In genomic region chr2:241443486-241444223, GRCh38 we compare ENCODE assay signal across 8 cellular contexts.
A peak's percentile ranks its signal among the peaks of the same experiment; 100 is the strongest.
DNase-seq lines count a peak whose midpoint lies in the region; ATAC-seq and TF ChIP-seq lines count a peak whose summit lies in the region.

No MANE protein-coding gene starts in this region.

- H3K9me2 ChIP-seq in OCI-LY7 (ENCODE audit: insufficient read depth, low read length), result no peaks in the 10 kb centered on the region

- CTCF ChIA-PET in OCI-LY7 (lab: Charles Lee; ENCODE audit: unreplicated experiment), result no interaction called here

- no TSS peak for BruUV-seq in OCI-LY7 (replicated peaks; lab: Mats Ljungman, UMichigan)

- H3K9me3 ChIP-seq in OCI-LY7 (ENCODE audit: low read length) (no peaks in the 10 kb centered on the region), stomach (no peaks in the 10 kb centered on the region), sigmoid colon (no peaks in the 10 kb centered on the region)

- H3K79me2 ChIP-seq in OCI-LY7 (ENCODE audit: insufficient read depth, low read depth, low read length), result no peaks in the 10 kb centered on the region

- H3K4me1 ChIP-seq in OCI-LY7 (ENCODE audit: insufficient read depth, low read length, poor library complexity, severe bottlenecking) (peaks cover 21% of the 10 kb centered on the region), stomach (no peaks in the 10 kb centered on the region), sigmoid colon (no peaks in the 10 kb centered on the region)

- intact Hi-C loops in OCI-LY7 (cut with micrococcal nuclease; ENCODE audit: unreplicated experiment) (loop anchor here (5.0 kb wide), 1 partner anchor 71 kb away; no protein-coding TSS in a partner anchor), stomach (cut with DNase I; ENCODE audit: low total_unique reads) (no loop called here), sigmoid colon (cut with DNase I) (no loop called here)

- peak; percentile 49 for ATAC-seq in GM21423 (IDR thresholded peaks at IDR 0.05; ENCODE audit: unreplicated experiment)

- no peak for TF ChIP-seq POLR2A in stomach (IDR thresholded peaks at IDR 0.05)
- no peak for TF ChIP-seq POLR2A in sigmoid colon (IDR thresholded peaks at IDR 0.05)

- H3K4me3 ChIP-seq in OCI-LY7 (ENCODE audit: low read depth, low read length, poor library complexity, severe bottlenecking), result peak overlapping the region; percentile 7
- no peak overlapping the region for H3K4me3 ChIP-seq in stomach
- no peak overlapping the region for H3K4me3 ChIP-seq in sigmoid colon

- H3K36me3 ChIP-seq in OCI-LY7 (ENCODE audit: insufficient read depth, low read length) (peaks cover 48% of the 10 kb centered on the region), stomach (peaks cover 25 to 94% (median 91%) of the 10 kb centered on the region in 4 donors), sigmoid colon (peaks cover 0 to 70% (median 26%) of the 10 kb centered on the region in 4 donors)

- H3K27ac ChIP-seq in OCI-LY7 (ENCODE audit: low read depth, low read length, poor library complexity, severe bottlenecking), result no peak overlapping the region
- no peak overlapping the region for H3K27ac ChIP-seq in stomach
- H3K27ac ChIP-seq in sigmoid colon, result no peak overlapping the region

- H3K4me2 ChIP-seq in OCI-LY7 (ENCODE audit: low read length), result peak overlapping the region; percentile 47

- peak; percentile 12 for DNase-seq in AG09319 (ENCODE audit: extremely low read depth, low read depth)
- peak; percentile 90 for DNase-seq in OCI-LY7 (ENCODE audit: low spot score)
- peak; percentile 87 for DNase-seq in activated T-cell treated with anti-CD3 and anti-CD28 coated beads for 48 hours (ENCODE audit: low read depth)
- peak; percentile 82 for DNase-seq in kidney tubule cell (ENCODE audit: low spot score)
- peak; percentile 66 for DNase-seq in stomach
- DNase-seq in sigmoid colon, result no peak
- DNase-seq in 8988T, result no peak

- no peak overlapping the region for H2AFZ ChIP-seq in OCI-LY7 (ENCODE audit: low read length)

- TF ChIP-seq EP300 in stomach (IDR thresholded peaks at IDR 0.05), result no peak
- TF ChIP-seq EP300 in sigmoid colon (IDR thresholded peaks at IDR 0.05), result no peak

- TF ChIP-seq CTCF in AG09319 (IDR thresholded peaks at IDR 0.05; ENCODE audit: low read depth, low read length) (no peak), OCI-LY7 (conservative IDR thresholded peaks at IDR 0.05; ENCODE audit: low read length) (no peak), stomach (IDR thresholded peaks at IDR 0.05) (no peak), sigmoid colon (IDR thresholded peaks at IDR 0.05) (no peak)

- no peaks in the 10 kb centered on the region for H3K27me3 ChIP-seq in stomach
- H3K27me3 ChIP-seq in sigmoid colon, result no peaks in the 10 kb centered on the region

- POLR2A ChIA-PET in OCI-LY7 (lab: Charles Lee), result interaction anchor here (0.6 kb wide), 1 partner anchor 109 kb away, joined by 5 read pairs; no protein-coding TSS in a partner anchor

- peaks cover 19% of the 10 kb centered on the region for H4K20me1 ChIP-seq in OCI-LY7 (ENCODE audit: insufficient read depth, low read length)

- 70 to 86% (median 78%) methylated on average over 6 of the region's 6 CpGs for WGBS in stomach, 5 donors
- 69 to 86% methylated on average over 6 of the region's 6 CpGs for WGBS in sigmoid colon, 2 donors

Comparison
In these comparisons a context has a peak if more than half of its experiments do, and no peak if none do; other contexts are left out.
1. DNase-seq: peak in AG09319 (single experiment), OCI-LY7 (single experiment), activated T-cell treated with anti-CD3 and anti-CD28 coated beads for 48 hours (single experiment), kidney tubule cell (single experiment) and stomach (single experiment); none in sigmoid colon (single experiment) and 8988T (single experiment).